In the genomic region with DNA sequence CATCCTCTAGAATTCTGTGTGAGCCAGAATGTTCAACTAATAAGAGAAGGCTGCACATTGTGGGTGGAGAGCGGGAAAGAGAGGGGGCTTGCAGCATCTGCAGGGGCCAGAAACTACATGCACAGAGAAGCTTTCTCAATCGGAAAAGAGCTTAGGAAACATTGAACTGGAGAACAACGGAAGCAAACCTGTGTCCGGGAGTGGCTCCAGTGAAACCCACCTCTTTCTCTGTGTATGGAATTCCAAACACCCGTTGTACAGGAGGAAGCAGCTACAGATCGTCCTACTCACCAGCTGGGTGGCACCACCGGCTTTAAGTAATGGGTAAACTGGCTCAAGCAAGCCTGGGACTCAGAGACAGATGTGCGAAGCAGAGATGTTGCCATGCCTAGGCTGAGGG, we compare ENCODE assay signal across 1 cellular context.
A peak's percentile ranks its signal among the peaks of the same experiment; 100 is the strongest.
TF ChIP-seq lines count a peak whose summit lies in the region.

No MANE protein-coding gene starts in this region.

TF ChIP-seq in K562, 482 proteins besides CTCF, POLR2A, EP300 and RAD21:
- TF ChIP-seq, protein P1, sequence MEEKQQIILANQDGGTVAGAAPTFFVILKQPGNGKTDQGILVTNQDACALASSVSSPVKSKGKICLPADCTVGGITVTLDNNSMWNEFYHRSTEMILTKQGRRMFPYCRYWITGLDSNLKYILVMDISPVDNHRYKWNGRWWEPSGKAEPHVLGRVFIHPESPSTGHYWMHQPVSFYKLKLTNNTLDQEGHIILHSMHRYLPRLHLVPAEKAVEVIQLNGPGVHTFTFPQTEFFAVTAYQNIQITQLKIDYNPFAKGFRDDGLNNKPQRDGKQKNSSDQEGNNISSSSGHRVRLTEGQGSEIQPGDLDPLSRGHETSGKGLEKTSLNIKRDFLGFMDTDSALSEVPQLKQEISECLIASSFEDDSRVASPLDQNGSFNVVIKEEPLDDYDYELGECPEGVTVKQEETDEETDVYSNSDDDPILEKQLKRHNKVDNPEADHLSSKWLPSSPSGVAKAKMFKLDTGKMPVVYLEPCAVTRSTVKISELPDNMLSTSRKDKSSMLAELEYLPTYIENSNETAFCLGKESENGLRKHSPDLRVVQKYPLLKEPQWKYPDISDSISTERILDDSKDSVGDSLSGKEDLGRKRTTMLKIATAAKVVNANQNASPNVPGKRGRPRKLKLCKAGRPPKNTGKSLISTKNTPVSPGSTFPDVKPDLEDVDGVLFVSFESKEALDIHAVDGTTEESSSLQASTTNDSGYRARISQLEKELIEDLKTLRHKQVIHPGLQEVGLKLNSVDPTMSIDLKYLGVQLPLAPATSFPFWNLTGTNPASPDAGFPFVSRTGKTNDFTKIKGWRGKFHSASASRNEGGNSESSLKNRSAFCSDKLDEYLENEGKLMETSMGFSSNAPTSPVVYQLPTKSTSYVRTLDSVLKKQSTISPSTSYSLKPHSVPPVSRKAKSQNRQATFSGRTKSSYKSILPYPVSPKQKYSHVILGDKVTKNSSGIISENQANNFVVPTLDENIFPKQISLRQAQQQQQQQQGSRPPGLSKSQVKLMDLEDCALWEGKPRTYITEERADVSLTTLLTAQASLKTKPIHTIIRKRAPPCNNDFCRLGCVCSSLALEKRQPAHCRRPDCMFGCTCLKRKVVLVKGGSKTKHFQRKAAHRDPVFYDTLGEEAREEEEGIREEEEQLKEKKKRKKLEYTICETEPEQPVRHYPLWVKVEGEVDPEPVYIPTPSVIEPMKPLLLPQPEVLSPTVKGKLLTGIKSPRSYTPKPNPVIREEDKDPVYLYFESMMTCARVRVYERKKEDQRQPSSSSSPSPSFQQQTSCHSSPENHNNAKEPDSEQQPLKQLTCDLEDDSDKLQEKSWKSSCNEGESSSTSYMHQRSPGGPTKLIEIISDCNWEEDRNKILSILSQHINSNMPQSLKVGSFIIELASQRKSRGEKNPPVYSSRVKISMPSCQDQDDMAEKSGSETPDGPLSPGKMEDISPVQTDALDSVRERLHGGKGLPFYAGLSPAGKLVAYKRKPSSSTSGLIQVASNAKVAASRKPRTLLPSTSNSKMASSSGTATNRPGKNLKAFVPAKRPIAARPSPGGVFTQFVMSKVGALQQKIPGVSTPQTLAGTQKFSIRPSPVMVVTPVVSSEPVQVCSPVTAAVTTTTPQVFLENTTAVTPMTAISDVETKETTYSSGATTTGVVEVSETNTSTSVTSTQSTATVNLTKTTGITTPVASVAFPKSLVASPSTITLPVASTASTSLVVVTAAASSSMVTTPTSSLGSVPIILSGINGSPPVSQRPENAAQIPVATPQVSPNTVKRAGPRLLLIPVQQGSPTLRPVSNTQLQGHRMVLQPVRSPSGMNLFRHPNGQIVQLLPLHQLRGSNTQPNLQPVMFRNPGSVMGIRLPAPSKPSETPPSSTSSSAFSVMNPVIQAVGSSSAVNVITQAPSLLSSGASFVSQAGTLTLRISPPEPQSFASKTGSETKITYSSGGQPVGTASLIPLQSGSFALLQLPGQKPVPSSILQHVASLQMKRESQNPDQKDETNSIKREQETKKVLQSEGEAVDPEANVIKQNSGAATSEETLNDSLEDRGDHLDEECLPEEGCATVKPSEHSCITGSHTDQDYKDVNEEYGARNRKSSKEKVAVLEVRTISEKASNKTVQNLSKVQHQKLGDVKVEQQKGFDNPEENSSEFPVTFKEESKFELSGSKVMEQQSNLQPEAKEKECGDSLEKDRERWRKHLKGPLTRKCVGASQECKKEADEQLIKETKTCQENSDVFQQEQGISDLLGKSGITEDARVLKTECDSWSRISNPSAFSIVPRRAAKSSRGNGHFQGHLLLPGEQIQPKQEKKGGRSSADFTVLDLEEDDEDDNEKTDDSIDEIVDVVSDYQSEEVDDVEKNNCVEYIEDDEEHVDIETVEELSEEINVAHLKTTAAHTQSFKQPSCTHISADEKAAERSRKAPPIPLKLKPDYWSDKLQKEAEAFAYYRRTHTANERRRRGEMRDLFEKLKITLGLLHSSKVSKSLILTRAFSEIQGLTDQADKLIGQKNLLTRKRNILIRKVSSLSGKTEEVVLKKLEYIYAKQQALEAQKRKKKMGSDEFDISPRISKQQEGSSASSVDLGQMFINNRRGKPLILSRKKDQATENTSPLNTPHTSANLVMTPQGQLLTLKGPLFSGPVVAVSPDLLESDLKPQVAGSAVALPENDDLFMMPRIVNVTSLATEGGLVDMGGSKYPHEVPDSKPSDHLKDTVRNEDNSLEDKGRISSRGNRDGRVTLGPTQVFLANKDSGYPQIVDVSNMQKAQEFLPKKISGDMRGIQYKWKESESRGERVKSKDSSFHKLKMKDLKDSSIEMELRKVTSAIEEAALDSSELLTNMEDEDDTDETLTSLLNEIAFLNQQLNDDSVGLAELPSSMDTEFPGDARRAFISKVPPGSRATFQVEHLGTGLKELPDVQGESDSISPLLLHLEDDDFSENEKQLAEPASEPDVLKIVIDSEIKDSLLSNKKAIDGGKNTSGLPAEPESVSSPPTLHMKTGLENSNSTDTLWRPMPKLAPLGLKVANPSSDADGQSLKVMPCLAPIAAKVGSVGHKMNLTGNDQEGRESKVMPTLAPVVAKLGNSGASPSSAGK (IDR thresholded peaks at IDR 0.05), result 0 out of 2 replicates have a peak, but pooled peaks have one; percentile 9
- TF ChIP-seq DMBX1 (CRISPR knock-in tag; IDR thresholded peaks at IDR 0.05; ENCODE audit: borderline replicate concordance), result peak; percentile 22; the same call in 1 of the 2 replicates
- TF ChIP-seq, protein P2, sequence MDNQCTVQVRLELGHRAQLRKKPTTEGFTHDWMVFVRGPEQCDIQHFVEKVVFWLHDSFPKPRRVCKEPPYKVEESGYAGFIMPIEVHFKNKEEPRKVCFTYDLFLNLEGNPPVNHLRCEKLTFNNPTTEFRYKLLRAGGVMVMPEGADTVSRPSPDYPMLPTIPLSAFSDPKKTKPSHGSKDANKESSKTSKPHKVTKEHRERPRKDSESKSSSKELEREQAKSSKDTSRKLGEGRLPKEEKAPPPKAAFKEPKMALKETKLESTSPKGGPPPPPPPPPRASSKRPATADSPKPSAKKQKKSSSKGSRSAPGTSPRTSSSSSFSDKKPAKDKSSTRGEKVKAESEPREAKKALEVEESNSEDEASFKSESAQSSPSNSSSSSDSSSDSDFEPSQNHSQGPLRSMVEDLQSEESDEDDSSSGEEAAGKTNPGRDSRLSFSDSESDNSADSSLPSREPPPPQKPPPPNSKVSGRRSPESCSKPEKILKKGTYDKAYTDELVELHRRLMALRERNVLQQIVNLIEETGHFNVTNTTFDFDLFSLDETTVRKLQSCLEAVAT (IDR thresholded peaks at IDR 0.05), result 0 out of 4 replicates have a peak, but pooled peaks of 1 of the 2 experiments have one; percentile 6
- peak in 1 of 2 experiments; percentile 66 for TF ChIP-seq E2F6 (IDR thresholded peaks at IDR 0.05; ENCODE audit: borderline replicate concordance in 1 of 2, extremely low read depth in 1 of 2, insufficient read depth in 1 of 2, insufficient read length in 1 of 2, low read depth in 1 of 2, low read length in 1 of 2, poor library complexity in 1 of 2, severe bottlenecking in 1 of 2)
- TF ChIP-seq KAT7 (CRISPR knock-in tag; IDR thresholded peaks at IDR 0.05; ENCODE audit: borderline replicate concordance), result 0 out of 2 replicates have a peak, but pooled peaks have one; percentile 39
- no peak for TF ChIP-seq LARP7 (IDR thresholded peaks at IDR 0.05)
TF ChIP-seq in K562: peak in this region for 5.
